In genomic region chr18:40415224-40415791, GRCh38 we compare ENCODE assay signal across 26 cellular contexts.
"Had no signal": no experiment of that assay in that cellular context is flagged by ENCODE, and none has a peak within 500 bp of the region (broad histone marks: within the 10 kb centered on the region; RNA-seq: fewer than 3 reads in every experiment).

No MANE protein-coding gene starts in this region.

- H3K4me1 ChIP-seq: breast epithelium, esophagus muscularis mucosa, foreskin keratinocyte, heart right ventricle, pancreas, prostate gland, testis, transverse colon had no signal

- ATAC-seq: activated CD8-positive, alpha-beta T cell treated with anti-CD3 and anti-CD28 coated beads for 36 hours; activated naive CD8-positive, alpha-beta T cell treated with anti-CD3 and anti-CD28 coated beads, Interleukin-2, amount 50 U/mL, for 24 hours; heart right ventricle; pancreas had no signal

- H3K27me3 ChIP-seq: breast epithelium, esophagus muscularis mucosa, foreskin keratinocyte, heart right ventricle, pancreas, testis, transverse colon had no signal

- H3K9me3 Mint-ChIP-seq: mesothelial cell of epicardium, nephron progenitor cell had no signal

- H3K4me1 Mint-ChIP-seq: activated B cell treated with CpG ODN at 0.5 μM for 24 hours; activated naive CD4-positive, alpha-beta T cell treated with anti-CD3 and anti-CD28 coated beads, Interleukin-2, amount 50 U/mL, for 24 hours; activated naive CD8-positive, alpha-beta T cell treated with anti-CD3 and anti-CD28 coated beads, Interleukin-2, amount 50 U/mL, for 24 hours; naive B cell had no signal

- H3K36me3 Mint-ChIP-seq: activated naive CD4-positive, alpha-beta T cell treated with anti-CD3 and anti-CD28 coated beads, Interleukin-2, amount 50 U/mL, for 24 hours; mesothelial cell of epicardium; naive B cell had no signal

- H3K27ac Mint-ChIP-seq: activated B cell treated with CpG ODN at 0.5 μM for 24 hours; activated CD8-positive, alpha-beta T cell treated with anti-CD3 and anti-CD28 coated beads for 36 hours; activated naive CD4-positive, alpha-beta T cell treated with anti-CD3 and anti-CD28 coated beads, Interleukin-2, amount 50 U/mL, for 24 hours; activated naive CD8-positive, alpha-beta T cell treated with anti-CD3 and anti-CD28 coated beads, Interleukin-2, amount 50 U/mL, for 24 hours; activated T-helper 2 cell treated with anti-CD3 and anti-CD28 coated beads, Interferon-gamma antibody, Interleukin-2, Interleukin-4, amounts not matched to agents 10 μg/mL and 5 μg/mL and 100 μg/mL, durations not matched to agents 14 hours and 24 hours and 36 hours; mesothelial cell of epicardium; naive B cell had no signal

- DNase-seq: activated B cell treated with CpG ODN at 0.5 μM for 24 hours; activated CD4-positive, alpha-beta T cell treated with anti-CD3 and anti-CD28 coated beads, Interleukin-2, amount 50 U/mL, for 1 hour; activated CD8-positive, alpha-beta T cell treated with anti-CD3 and anti-CD28 coated beads for 36 hours; activated naive CD8-positive, alpha-beta T cell treated with anti-CD3 and anti-CD28 coated beads, Interleukin-2, amount 50 U/mL, for 24 hours; activated T-cell treated with anti-CD3 and anti-CD28 coated beads, Interleukin-2, amount 50 U/mL, for 48 hours; central memory CD4-positive, alpha-beta T cell; foreskin keratinocyte; heart right ventricle; naive B cell; nephron progenitor cell; nucleus accumbens; pancreas; retina; stimulated activated CD4-positive, alpha-beta T cell treated with anti-CD3 and anti-CD28 coated beads, Interleukin-15, amount 100 ng/mL, for 24 hours; stimulated activated CD4-positive, alpha-beta T cell treated with anti-CD3 and anti-CD28 coated beads, Interleukin-2, amount 100 ng/mL, for 24 hours; stimulated activated naive CD4-positive, alpha-beta T cell treated with Interleukin-2 at 50 U/mL for 16 hours; T1000; testis; transverse colon had no signal

- H3K27ac ChIP-seq: breast epithelium, esophagus muscularis mucosa, foreskin keratinocyte, heart right ventricle, pancreas, prostate gland, testis, transverse colon had no signal

- H3K36me3 ChIP-seq: breast epithelium, esophagus muscularis mucosa, heart right ventricle, pancreas, prostate gland, transverse colon had no signal

- H3K9me3 ChIP-seq: breast epithelium, esophagus muscularis mucosa, heart right ventricle, pancreas, prostate gland, testis, transverse colon had no signal

- H3K27me3 Mint-ChIP-seq: activated B cell treated with CpG ODN at 0.5 μM for 24 hours; activated CD8-positive, alpha-beta T cell treated with anti-CD3 and anti-CD28 coated beads for 36 hours; activated naive CD4-positive, alpha-beta T cell treated with anti-CD3 and anti-CD28 coated beads, Interleukin-2, amount 50 U/mL, for 24 hours; activated naive CD8-positive, alpha-beta T cell treated with anti-CD3 and anti-CD28 coated beads, Interleukin-2, amount 50 U/mL, for 24 hours; naive B cell had no signal

- H3K4me3 ChIP-seq: breast epithelium, esophagus muscularis mucosa, heart right ventricle, pancreas, prostate gland, smooth muscle cell, testis, transverse colon had no signal

- H3K4me2 ChIP-seq: smooth muscle cell had no signal

- H3K4me3 Mint-ChIP-seq: activated B cell treated with CpG ODN at 0.5 μM for 24 hours; activated CD8-positive, alpha-beta T cell treated with anti-CD3 and anti-CD28 coated beads for 36 hours; activated naive CD4-positive, alpha-beta T cell treated with anti-CD3 and anti-CD28 coated beads, Interleukin-2, amount 50 U/mL, for 24 hours; activated naive CD8-positive, alpha-beta T cell treated with anti-CD3 and anti-CD28 coated beads, Interleukin-2, amount 50 U/mL, for 24 hours; mesothelial cell of epicardium; naive B cell; nephron progenitor cell had no signal
